ENCODE assay signal across 8 cellular contexts in genomic region chrX:125709532-125709931, GRCh38.
"Had no signal": no experiment of that assay in that cellular context is flagged by ENCODE, and none has a peak within 500 bp of the region (broad histone marks: within the 10 kb centered on the region; RNA-seq: fewer than 3 reads in every experiment).

No MANE protein-coding gene starts in this region.

- DNase-seq: GDM1, GF-D8 had no signal

- FAIRE-seq: G401.6, GM12878, GM12891, GM12892, GM18507, GM19239 had no signal

- ATAC-seq: GM12878 had no signal

- H3K4me3 ChIP-seq: GM12878 had no signal
